Comparison of ENCODE assay signal across 7 cellular contexts in the genomic region with DNA sequence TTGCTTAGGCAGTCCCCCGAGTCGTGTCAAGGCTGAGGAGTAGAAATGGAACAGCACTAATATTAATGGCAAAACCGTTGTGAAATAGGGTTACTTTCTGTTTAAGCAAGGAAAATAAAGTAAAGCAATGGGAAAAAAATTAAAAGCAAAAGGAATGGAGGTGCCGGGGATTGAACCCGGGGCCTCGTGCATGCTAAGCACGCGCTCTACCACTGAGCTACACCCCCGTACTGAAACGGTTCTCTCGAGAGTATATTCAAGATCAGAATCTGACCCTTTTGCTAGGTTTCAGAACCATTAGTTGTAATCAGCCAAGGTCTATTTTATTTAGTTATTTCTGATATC.
DNase-seq lines count a peak whose midpoint lies in the region; ATAC-seq and TF ChIP-seq lines count a peak whose summit lies in the region.

No MANE protein-coding gene starts in this region.

- H3K27ac Mint-ChIP-seq in activated B cell treated with CpG ODN at 0.5 μM for 24 hours, result peak overlapping the region; percentile 89

- CTCF ChIA-PET in activated B cell treated with CpG ODN at 0.5 μM for 24 hours (lab: Charles Lee), result interaction anchor here (0.5 to 4.5 kb wide), 17 partner anchors 13 to 752 kb away, joined by 3 to 78 read pairs (median 6); partner anchors contain the start of gene TRIM27

- peaks cover 24% of the 10 kb centered on the region for H3K4me1 Mint-ChIP-seq in activated B cell treated with CpG ODN at 0.5 μM for 24 hours

- peaks cover 8% of the 10 kb centered on the region for H3K36me3 Mint-ChIP-seq in activated B cell treated with CpG ODN at 0.5 μM for 24 hours (ENCODE audit: low read depth)

- H3K4me3 Mint-ChIP-seq in activated B cell treated with CpG ODN at 0.5 μM for 24 hours, result peak overlapping the region; percentile 92

- no peaks in the 10 kb centered on the region for H3K36me3 ChIP-seq in kidney epithelial cell (ENCODE audit: control insufficient read depth, insufficient read depth, low read length)

- intact Hi-C loops in activated B cell treated with CpG ODN at 0.5 μM for 24 hours (cut with micrococcal nuclease), result loop anchor here (1.0 to 5.0 kb wide), 9 partner anchors 25 to 1086 kb away; partner anchors contain the start of gene TRIM27

- no peaks in the 10 kb centered on the region for H3K9me3 Mint-ChIP-seq in activated B cell treated with CpG ODN at 0.5 μM for 24 hours

- H3K4me3 ChIP-seq in kidney epithelial cell (ENCODE audit: low read depth, low read length), result peak overlapping the region; percentile 66

- POLR2A ChIA-PET in activated B cell treated with CpG ODN at 0.5 μM for 24 hours (lab: Charles Lee), result interaction anchor here (0.6 to 2.2 kb wide), 8 partner anchors 25 to 1151 kb away, joined by 3 to 11 read pairs (median 5); partner anchors contain the start of gene TRIM27

- peaks cover 20% of the 10 kb centered on the region for H3K27me3 Mint-ChIP-seq in activated B cell treated with CpG ODN at 0.5 μM for 24 hours

- no peak for TF ChIP-seq CTCF in activated B cell treated with CpG ODN at 0.5 μM for 24 hours (IDR thresholded peaks at IDR 0.05)
- no peak for TF ChIP-seq CTCF in kidney epithelial cell (IDR thresholded peaks at IDR 0.05; ENCODE audit: insufficient read depth, low read length, poor library complexity, severe bottlenecking)

- peak; percentile 22 for DNase-seq in NCI-H2107 treated with DMSO at 0.1 percent for 48 hours (lab: John Stamatoyannopoulos, UW; ENCODE audit: unreplicated experiment)
- no peak for DNase-seq in activated B cell treated with CpG ODN at 0.5 μM for 24 hours
- DNase-seq in central memory CD4-positive, alpha-beta T cell, result peak; percentile 83
- peak; percentile 2 for DNase-seq in kidney epithelial cell (ENCODE audit: low read depth)
- DNase-seq in stimulated activated CD4-positive, alpha-beta T cell treated with anti-CD3 and anti-CD28 coated beads, Interleukin-15, amount 100 ng/mL, for 24 hours, result peak; percentile 61

- H3K27me3 ChIP-seq in kidney epithelial cell (ENCODE audit: control insufficient read depth, insufficient read depth, low read length), result no peaks in the 10 kb centered on the region

- ATAC-seq in GM18502 (IDR thresholded peaks at IDR 0.05; ENCODE audit: poor library complexity, unreplicated experiment) (peak; percentile 69), HG02938 (IDR thresholded peaks at IDR 0.05; ENCODE audit: unreplicated experiment) (peak; percentile 56), activated B cell treated with CpG ODN at 0.5 μM for 24 hours (ENCODE audit: low read depth) (peak; percentile 67)
